21 cellular contexts compared by ENCODE assay signal in genomic region chr2:117775820-117776219, GRCh38.
"Had no signal": no experiment of that assay in that cellular context is flagged by ENCODE, and none has a peak within 500 bp of the region (broad histone marks: within the 10 kb centered on the region; RNA-seq: fewer than 3 reads in every experiment).

No MANE protein-coding gene starts in this region.

- H3K4me1 Mint-ChIP-seq: naive thymus-derived CD8-positive, alpha-beta T cell; stimulated activated memory B cell treated with anti-CD40 and anti-IgM and Interleukin-4, amounts not matched to agents 10 μg/mL and 1 μg/mL and 100 μg/mL, for 72 hours had no signal

- H3K9me3 Mint-ChIP-seq: effector memory CD8-positive, alpha-beta T cell; type B pancreatic cell had no signal

- H3K27ac Mint-ChIP-seq: effector memory CD8-positive, alpha-beta T cell; naive thymus-derived CD8-positive, alpha-beta T cell; stimulated activated memory B cell treated with anti-CD40 and anti-IgM and Interleukin-4, amounts not matched to agents 10 μg/mL and 1 μg/mL and 100 μg/mL, for 72 hours; type B pancreatic cell had no signal

- DNase-seq: cortex of kidney; effector memory CD8-positive, alpha-beta T cell; gastrocnemius medialis; head of caudate nucleus; kidney; mammary epithelial cell; naive thymus-derived CD8-positive, alpha-beta T cell; occipital lobe; ovary; posterior cingulate gyrus; psoas muscle; right cardiac atrium; sigmoid colon; spleen; stimulated activated CD4-positive, alpha-beta T cell treated with anti-CD3 and anti-CD28 coated beads, Interleukin-4, amount 100 ng/mL, for 4 hours; stimulated activated naive CD8-positive, alpha-beta T cell treated with anti-CD3 and anti-CD28 coated beads, Interleukin-15, Interleukin-2, amounts not matched to agents 100 U/mL and 50 U/mL, for 24 hours; substantia nigra; testis; tibial artery had no signal

- H3K4me3 Mint-ChIP-seq: effector memory CD8-positive, alpha-beta T cell; naive thymus-derived CD8-positive, alpha-beta T cell; stimulated activated memory B cell treated with anti-CD40 and anti-IgM and Interleukin-4, amounts not matched to agents 10 μg/mL and 1 μg/mL and 100 μg/mL, for 72 hours; type B pancreatic cell had no signal

- H3K27me3 Mint-ChIP-seq: type B pancreatic cell had no signal

- H3K36me3 Mint-ChIP-seq: stimulated activated memory B cell treated with anti-CD40 and anti-IgM and Interleukin-4, amounts not matched to agents 10 μg/mL and 1 μg/mL and 100 μg/mL, for 72 hours; type B pancreatic cell had no signal
